1 cellular context compared by ENCODE assay signal in the genomic region with DNA sequence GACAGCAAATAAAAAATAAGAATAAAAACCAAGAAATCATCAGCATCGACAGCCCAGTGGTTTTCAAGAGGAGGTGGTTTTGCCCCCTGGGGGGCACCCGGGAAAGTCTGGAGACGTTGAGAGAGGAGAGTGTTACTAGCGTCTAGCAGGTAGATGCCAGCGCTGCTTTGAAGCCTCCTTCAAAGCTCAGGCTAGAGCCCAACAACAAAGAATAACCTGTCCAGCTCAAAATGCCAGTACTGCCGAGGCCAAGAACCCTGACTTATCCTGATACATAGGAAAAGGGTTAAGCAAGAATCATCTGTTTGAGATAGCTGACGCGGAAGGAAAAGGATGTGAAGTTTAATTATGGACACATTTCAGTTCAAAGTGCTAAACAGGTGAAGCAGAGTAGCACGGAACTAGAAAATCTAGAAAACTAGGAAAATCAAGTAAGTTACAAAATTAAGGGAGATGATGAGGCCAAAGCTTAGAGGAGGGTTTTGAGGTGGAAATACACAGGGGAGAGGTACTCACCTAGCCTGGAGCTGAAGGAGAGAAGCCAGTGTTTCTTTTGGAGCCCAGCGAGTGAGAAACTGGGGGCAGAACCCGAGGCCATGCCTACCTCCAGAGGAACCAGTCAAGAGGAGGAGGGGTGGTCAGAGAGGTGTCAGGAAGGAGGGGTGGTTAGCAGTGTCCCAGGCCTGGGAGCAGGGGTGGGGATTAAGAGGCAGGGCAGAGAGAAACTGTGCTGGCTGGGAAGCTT.
TF ChIP-seq lines count a peak whose summit lies in the region.

No MANE protein-coding gene starts in this region.

TF ChIP-seq in WTC11, 78 proteins besides CTCF, POLR2A, EP300 and RAD21 (continued from another document):
- TF ChIP-seq, protein P1, sequence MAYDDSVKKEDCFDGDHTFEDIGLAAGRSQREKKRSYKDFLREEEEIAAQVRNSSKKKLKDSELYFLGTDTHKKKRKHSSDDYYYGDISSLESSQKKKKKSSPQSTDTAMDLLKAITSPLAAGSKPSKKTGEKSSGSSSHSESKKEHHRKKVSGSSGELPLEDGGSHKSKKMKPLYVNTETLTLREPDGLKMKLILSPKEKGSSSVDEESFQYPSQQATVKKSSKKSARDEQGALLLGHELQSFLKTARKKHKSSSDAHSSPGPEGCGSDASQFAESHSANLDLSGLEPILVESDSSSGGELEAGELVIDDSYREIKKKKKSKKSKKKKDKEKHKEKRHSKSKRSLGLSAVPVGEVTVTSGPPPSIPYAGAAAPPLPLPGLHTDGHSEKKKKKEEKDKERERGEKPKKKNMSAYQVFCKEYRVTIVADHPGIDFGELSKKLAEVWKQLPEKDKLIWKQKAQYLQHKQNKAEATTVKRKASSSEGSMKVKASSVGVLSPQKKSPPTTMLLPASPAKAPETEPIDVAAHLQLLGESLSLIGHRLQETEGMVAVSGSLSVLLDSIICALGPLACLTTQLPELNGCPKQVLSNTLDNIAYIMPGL (CRISPR knock-in tag; IDR thresholded peaks at IDR 0.05) = no peak
TF ChIP-seq in WTC11: peak in this region for 3.
